1 cellular context compared by ENCODE assay signal in the genomic region with DNA sequence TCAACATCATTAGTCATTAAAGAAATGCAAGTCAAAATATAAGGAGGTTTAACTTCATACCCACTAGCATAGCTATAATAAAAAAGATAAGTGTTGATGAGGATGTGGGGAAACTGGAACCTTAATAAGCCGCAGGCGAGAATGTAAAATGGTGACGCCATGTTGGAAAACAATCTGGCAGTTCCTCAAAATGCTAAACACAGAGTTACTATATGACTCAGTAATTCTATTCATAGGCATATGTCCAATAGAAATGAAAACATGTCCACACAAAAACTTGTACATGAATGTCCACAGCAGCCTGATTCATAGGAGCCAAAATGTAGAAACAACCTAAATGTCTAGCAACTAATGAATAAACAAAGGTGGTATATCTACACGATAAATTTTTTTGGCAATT.
TF ChIP-seq lines count a peak whose summit lies in the region.

No MANE protein-coding gene starts in this region.

TF ChIP-seq in GM12878, 131 proteins besides CTCF, POLR2A, EP300 and RAD21 (continued from another document):
- peak; percentile 68 for TF ChIP-seq RUNX3 (IDR thresholded peaks at IDR 0.05; ENCODE audit: low read length)
- TF ChIP-seq MEF2A (IDR thresholded peaks at IDR 0.05; ENCODE audit: insufficient read depth, low read depth, low read length), result peak; percentile 77; the same call in 1 of the 2 replicates
- TF ChIP-seq SIN3A (IDR thresholded peaks at IDR 0.05; ENCODE audit: low read depth, low read length), result no peak
- TF ChIP-seq SPI1 (IDR thresholded peaks at IDR 0.05; ENCODE audit: borderline replicate concordance, insufficient read depth, low read depth, low read length), result peak; percentile 89
- TF ChIP-seq EED (IDR thresholded peaks at IDR 0.05; ENCODE audit: low read depth), result peak; percentile 74
- peak; percentile 52; the same call in 1 of the 2 replicates for TF ChIP-seq MTA2 (IDR thresholded peaks at IDR 0.05; ENCODE audit: low read depth)
- TF ChIP-seq PKNOX1 (IDR thresholded peaks at IDR 0.05), result no peak
- TF ChIP-seq, protein P1, sequence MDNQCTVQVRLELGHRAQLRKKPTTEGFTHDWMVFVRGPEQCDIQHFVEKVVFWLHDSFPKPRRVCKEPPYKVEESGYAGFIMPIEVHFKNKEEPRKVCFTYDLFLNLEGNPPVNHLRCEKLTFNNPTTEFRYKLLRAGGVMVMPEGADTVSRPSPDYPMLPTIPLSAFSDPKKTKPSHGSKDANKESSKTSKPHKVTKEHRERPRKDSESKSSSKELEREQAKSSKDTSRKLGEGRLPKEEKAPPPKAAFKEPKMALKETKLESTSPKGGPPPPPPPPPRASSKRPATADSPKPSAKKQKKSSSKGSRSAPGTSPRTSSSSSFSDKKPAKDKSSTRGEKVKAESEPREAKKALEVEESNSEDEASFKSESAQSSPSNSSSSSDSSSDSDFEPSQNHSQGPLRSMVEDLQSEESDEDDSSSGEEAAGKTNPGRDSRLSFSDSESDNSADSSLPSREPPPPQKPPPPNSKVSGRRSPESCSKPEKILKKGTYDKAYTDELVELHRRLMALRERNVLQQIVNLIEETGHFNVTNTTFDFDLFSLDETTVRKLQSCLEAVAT (IDR thresholded peaks at IDR 0.05), result no peak
- no peak for TF ChIP-seq SUPT20H (IDR thresholded peaks at IDR 0.05; ENCODE audit: borderline replicate concordance, control insufficient read depth, low read depth, low read length)
- 0 out of 2 replicates have a peak, but pooled peaks have one; percentile 45 for TF ChIP-seq ATF2 (IDR thresholded peaks at IDR 0.05; ENCODE audit: low read length)
- TF ChIP-seq FOXM1 (IDR thresholded peaks at IDR 0.05; ENCODE audit: low read depth, low read length), result 0 out of 2 replicates have a peak, but pooled peaks have one; percentile 38
- TF ChIP-seq IKZF2 (IDR thresholded peaks at IDR 0.05), result peak; percentile 87 to 88
- peak in 1 of 2 experiments; percentile 20; a peak in 1 of 4 replicates for TF ChIP-seq ETV6 (conservative IDR thresholded peaks at IDR 0.05 in 1 of 2, IDR thresholded peaks at IDR 0.05 in 1 of 2; ENCODE audit: borderline replicate concordance in 1 of 2, low read depth in 1 of 2)
- TF ChIP-seq JUNB (IDR thresholded peaks at IDR 0.05), result peak; percentile 71
